Comparison of ENCODE assay signal across 1 cellular context in genomic region chr10:34651796-34652195, GRCh38.
TF ChIP-seq lines count a peak whose summit lies in the region.

No MANE protein-coding gene starts in this region.

TF ChIP-seq in H1, 55 proteins besides CTCF, POLR2A, EP300 and RAD21:
- TF ChIP-seq SUZ12 (IDR thresholded peaks at IDR 0.05; ENCODE audit: low read length) = no peak
- TF ChIP-seq CBX5 (IDR thresholded peaks at IDR 0.05; ENCODE audit: low read depth, low read length) = no peak
- no peak for TF ChIP-seq GABPA (IDR thresholded peaks at IDR 0.05; ENCODE audit: borderline replicate concordance, insufficient read depth, low read length)
- TF ChIP-seq YY1 (IDR thresholded peaks at IDR 0.05; ENCODE audit: low read depth, low read length) = no peak
- TF ChIP-seq SRF (IDR thresholded peaks at IDR 0.05; ENCODE audit: low read depth, low read length) = no peak
- TF ChIP-seq, protein P1, sequence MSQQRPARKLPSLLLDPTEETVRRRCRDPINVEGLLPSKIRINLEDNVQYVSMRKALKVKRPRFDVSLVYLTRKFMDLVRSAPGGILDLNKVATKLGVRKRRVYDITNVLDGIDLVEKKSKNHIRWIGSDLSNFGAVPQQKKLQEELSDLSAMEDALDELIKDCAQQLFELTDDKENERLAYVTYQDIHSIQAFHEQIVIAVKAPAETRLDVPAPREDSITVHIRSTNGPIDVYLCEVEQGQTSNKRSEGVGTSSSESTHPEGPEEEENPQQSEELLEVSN (IDR thresholded peaks at IDR 0.05) = no peak
- no peak for TF ChIP-seq KDM4A (IDR thresholded peaks at IDR 0.05; ENCODE audit: low read depth, low read length, severe bottlenecking)
- TF ChIP-seq JUND (IDR thresholded peaks at IDR 0.05; ENCODE audit: low read length) = no peak
- TF ChIP-seq JUN (IDR thresholded peaks at IDR 0.05; ENCODE audit: low read depth, low read length) = no peak
- no peak for TF ChIP-seq GTF2F1 (IDR thresholded peaks at IDR 0.05; ENCODE audit: borderline replicate concordance, low read depth, low read length)
- TF ChIP-seq NRF1 (IDR thresholded peaks at IDR 0.05; ENCODE audit: low read depth, low read length) = no peak
- TF ChIP-seq PHF8 (conservative IDR thresholded peaks at IDR 0.05; ENCODE audit: low read depth, low read length) = no peak
- no peak for TF ChIP-seq SP1 (IDR thresholded peaks at IDR 0.05; ENCODE audit: low read depth, low read length)
- no peak for TF ChIP-seq TBP (IDR thresholded peaks at IDR 0.05; ENCODE audit: low read depth, low read length)
